In genomic region chr16:48330847-48331204, GRCh38 we compare ENCODE assay signal across 20 cellular contexts. TPM values are rescaled to one million over a fixed set of nuclear protein-coding genes. Genes with fewer than 3 reads are reported as not detected.
DNase-seq lines count a peak whose midpoint lies in the region; TF ChIP-seq lines count a peak whose summit lies in the region.
"Had no signal": no experiment of that assay in that cellular context is flagged by ENCODE, and none has a peak within 500 bp of the region (broad histone marks: within the 10 kb centered on the region; RNA-seq: fewer than 3 reads in every experiment).

No MANE protein-coding gene starts in this region.

- no peaks in the 10 kb centered on the region for H3K9me3 Mint-ChIP-seq in Caco-2 (ENCODE audit: unreplicated experiment)
- H3K9me3 Mint-ChIP-seq: activated CD4-positive, alpha-beta T cell treated with anti-CD3 and anti-CD28 coated beads, Interleukin-2, amount 10 ng/mL, durations not matched to agents 24 days and 14 days; immature natural killer cell had no signal

- no peak overlapping the region for H3K4me3 ChIP-seq in BLaER1 treated with 17β-estradiol and CSF1 and Interleukin-3, amounts not matched to agents 10 nM and 100 nM
- no peak overlapping the region for H3K4me3 ChIP-seq in dorsolateral prefrontal cortex
- no peak overlapping the region for H3K4me3 ChIP-seq in neutrophil (ENCODE audit: low read depth in 1 of 2, low read length in 1 of 2)
- H3K4me3 ChIP-seq in HAP-1: no peak overlapping the region
- no peak overlapping the region for H3K4me3 ChIP-seq in Caco-2 (ENCODE audit: low read depth, low read length)
- H3K4me3 ChIP-seq: mucosa of descending colon, prostate gland, transverse colon had no signal

- CTCF ChIA-PET in Caco-2 (lab: Charles Lee): no interaction called here

- H3K27ac Mint-ChIP-seq in Caco-2 (ENCODE audit: unreplicated experiment): no peak overlapping the region
- H3K27ac Mint-ChIP-seq: activated CD4-positive, alpha-beta T cell treated with anti-CD3 and anti-CD28 coated beads, Interleukin-2, amount 10 ng/mL, durations not matched to agents 24 days and 14 days; immature natural killer cell had no signal

- no peaks in the 10 kb centered on the region for H3K4me1 Mint-ChIP-seq in Caco-2 (ENCODE audit: low read depth, unreplicated experiment)

- peak overlapping the region in 6 of 11 experiments; percentile 19 to 70 (median 48); a peak in 11 of 22 replicates for H3K4me2 ChIP-seq in BLaER1 treated with 17β-estradiol and CSF1 and Interleukin-3, amounts not matched to agents 10 nM and 100 nM

- peaks cover 0 to 17% (median 0%) of the 10 kb centered on the region in 11 experiments; a peak in 7 of 22 replicates for H4K20me1 ChIP-seq in BLaER1 treated with 17β-estradiol and CSF1 and Interleukin-3, amounts not matched to agents 10 nM and 100 nM

- no peaks in the 10 kb centered on the region for H3K27me3 ChIP-seq in BLaER1 treated with 17β-estradiol and CSF1 and Interleukin-3, amounts not matched to agents 10 nM and 100 nM
- H3K27me3 ChIP-seq in dorsolateral prefrontal cortex (no peaks in the 10 kb centered on the region), neutrophil (no peaks in the 10 kb centered on the region), HAP-1 (ENCODE audit: low read depth) (no peaks in the 10 kb centered on the region), Caco-2 (replicated peaks; ENCODE audit: control insufficient read depth, insufficient read depth, low read length) (no peaks in the 10 kb centered on the region)
- H3K27me3 ChIP-seq: transverse colon had no signal

- H3K9ac ChIP-seq in BLaER1 treated with 17β-estradiol and CSF1 and Interleukin-3, amounts not matched to agents 10 nM and 100 nM: no peak overlapping the region

- H3K9me3 ChIP-seq in BLaER1 treated with 17β-estradiol and CSF1 and Interleukin-3, amounts not matched to agents 10 nM and 100 nM (replicated peaks in 1 of 11): no peaks in the 10 kb centered on the region
- H3K9me3 ChIP-seq in neutrophil: no peaks in the 10 kb centered on the region
- H3K9me3 ChIP-seq in HAP-1: no peaks in the 10 kb centered on the region
- H3K9me3 ChIP-seq in Caco-2: no peaks in the 10 kb centered on the region
- H3K9me3 ChIP-seq: mucosa of descending colon, prostate gland, transverse colon had no signal

- H3K27ac ChIP-seq in BLaER1 treated with 17β-estradiol and CSF1 and Interleukin-3, amounts not matched to agents 10 nM and 100 nM: no peak overlapping the region
- H3K27ac ChIP-seq in dorsolateral prefrontal cortex: peak overlapping the region in 34 of 59 donors; percentile 0 to 74 (median 36)
- H3K27ac ChIP-seq in neutrophil: peak overlapping the region; percentile 47
- H3K27ac ChIP-seq: prostate gland, transverse colon had no signal

- peaks cover 12% of the 10 kb centered on the region for H3K36me3 Mint-ChIP-seq in Caco-2 (ENCODE audit: insufficient read depth, unreplicated experiment)

- no peaks in the 10 kb centered on the region for H3K27me3 Mint-ChIP-seq in Caco-2 (ENCODE audit: insufficient read depth, unreplicated experiment)
- H3K27me3 Mint-ChIP-seq: activated CD4-positive, alpha-beta T cell treated with anti-CD3 and anti-CD28 coated beads, Interleukin-2, amount 10 ng/mL, durations not matched to agents 24 days and 14 days had no signal

- DNase-seq in KBM-7 (peak; percentile 23), dorsolateral prefrontal cortex (peak in 1 of 10 donors; percentile 11), HAP-1 (ENCODE audit: low spot score in 2 of 2) (no peak), Caco-2 (no peak), mucosa of gallbladder (ENCODE audit: low spot score) (no peak)
- DNase-seq in NK-92 treated with Interleukin-12 subunit alpha and Interleukin-12 subunit beta, amount 100 ng/mL, for 24 hours (lab: John Stamatoyannopoulos, UW): no peak
- DNase-seq: activated CD4-positive, alpha-beta T cell treated with anti-CD3 and anti-CD28 coated beads, Interleukin-2, amount 10 ng/mL, durations not matched to agents 24 days and 14 days; activated T-cell treated with anti-CD3 and anti-CD28 coated beads, Interleukin-2, amount 50 U/mL, for 1 hour; central memory CD4-positive, alpha-beta T cell; DMS79; GOT3; immature natural killer cell; mucosa of descending colon; NCI-H1048; SHP77 treated with DMSO at 0.1 percent for 48 hours; T1000; transverse colon had no signal

- intact Hi-C loops in dorsolateral prefrontal cortex (cut with DNase I) (no loop called here), Caco-2 (cut with micrococcal nuclease; ENCODE audit: unreplicated experiment) (no loop called here)

- H3K36me3 ChIP-seq in BLaER1 treated with 17β-estradiol and CSF1 and Interleukin-3, amounts not matched to agents 10 nM and 100 nM: peaks cover 31 to 77% (median 50%) of the 10 kb centered on the region in 11 experiments
- H3K36me3 ChIP-seq in neutrophil (peaks cover 18% of the 10 kb centered on the region), HAP-1 (replicated peaks) (peaks cover 16% of the 10 kb centered on the region), Caco-2 (ENCODE audit: control insufficient read depth, insufficient read depth, low read length) (peaks cover 2% of the 10 kb centered on the region; the same call in 1 of the 2 replicates)
- H3K36me3 ChIP-seq: prostate gland had no signal

- H3K4me3 Mint-ChIP-seq in Caco-2 (ENCODE audit: unreplicated experiment): no peak overlapping the region
- H3K4me3 Mint-ChIP-seq: activated CD4-positive, alpha-beta T cell treated with anti-CD3 and anti-CD28 coated beads, Interleukin-2, amount 10 ng/mL, durations not matched to agents 24 days and 14 days; immature natural killer cell had no signal

- POLR2A ChIA-PET in Caco-2 (lab: Charles Lee): no interaction called here

- in situ Hi-C loops in KBM-7 (cut with MboI; ENCODE audit: low pct_unique_long_range_greater_than_20kb, low sequenced_read_pairs) (no loop called here), HAP-1 (cut with MboI; ENCODE audit: low sequenced_read_pairs) (no loop called here)

- BruUV-seq in Caco-2 (replicated peaks; lab: Mats Ljungman, UMichigan): no TSS peak

- peaks cover 0 to 30% (median 19%) of the 10 kb centered on the region in 10 experiments; a peak in 14 of 20 replicates for H3K4me1 ChIP-seq in BLaER1 treated with 17β-estradiol and CSF1 and Interleukin-3, amounts not matched to agents 10 nM and 100 nM
- H3K4me1 ChIP-seq in neutrophil (ENCODE audit: control insufficient read depth in 1 of 2, insufficient read depth in 1 of 2, low read depth in 1 of 2, low read length in 1 of 2): peaks cover 8 to 11% of the 10 kb centered on the region in 2 experiments
- H3K4me1 ChIP-seq in HAP-1: no peaks in the 10 kb centered on the region
- H3K4me1 ChIP-seq in Caco-2: peaks cover 8% of the 10 kb centered on the region; the same call in 1 of the 2 replicates
- H3K4me1 ChIP-seq: prostate gland had no signal

- TF ChIP-seq CTCF in dorsolateral prefrontal cortex (IDR thresholded peaks at IDR 0.05 in 54 of 56, conservative IDR thresholded peaks at IDR 0.05 in 2 of 56; ENCODE audit: low read depth in 1 of 56, partially characterized antibody in 56 of 56): no peak
- no peak for TF ChIP-seq CTCF in neutrophil (IDR thresholded peaks at IDR 0.05)
- no peak for TF ChIP-seq CTCF in Caco-2 (IDR thresholded peaks at IDR 0.05; ENCODE audit: insufficient read depth in 1 of 2, low read depth in 1 of 2, low read length in 1 of 2, severe bottlenecking in 1 of 2, unreplicated experiment in 1 of 2)

RNA-seq across cellular contexts. Expression of gene SIAH1, which starts 54.4 kb away (rescaled TPM):
- 10 to 100 TPM; 20.1 to 37.6 (median 27.7) TPM for total RNA-seq in dorsolateral prefrontal cortex
- 26.6 and 27.2 TPM in 2 replicates for total RNA-seq in Caco-2 (2022)
- total RNA-seq in mucosa of gallbladder: 22.2 TPM

Comparison
In these comparisons a context has a peak if more than half of its experiments do, and no peak if none do; other contexts are left out.
1. H3K27ac ChIP-seq: peak in dorsolateral prefrontal cortex (34 of 59) and neutrophil (single experiment); none in BLaER1 treated with 17β-estradiol and CSF1 and Interleukin-3, amounts not matched to agents 10 nM and 100 nM (0 of 11).